In the genomic region with DNA sequence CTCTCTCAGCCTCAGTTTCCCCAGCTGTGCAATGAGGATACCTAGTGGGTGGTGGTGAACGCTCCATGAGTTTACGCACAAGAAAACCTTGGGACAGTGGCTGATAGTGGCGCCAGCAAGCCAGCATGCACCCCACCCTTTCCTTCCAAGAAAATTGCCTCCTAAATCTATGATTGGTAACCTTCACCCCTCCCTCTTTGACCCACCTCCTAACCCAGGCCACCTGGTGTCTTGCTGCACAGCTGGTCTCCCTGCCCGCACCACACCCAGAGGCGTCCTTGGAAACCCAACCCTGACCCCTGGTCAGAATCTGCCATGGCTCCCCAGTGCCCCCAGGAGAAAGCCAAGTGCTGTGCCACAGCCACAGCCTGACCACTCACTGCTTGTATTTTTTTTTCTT, we compare ENCODE assay signal across 18 cellular contexts. TPM values are rescaled to one million over a fixed set of nuclear protein-coding genes. Genes with fewer than 3 reads are reported as not detected.
DNase-seq lines count a peak whose midpoint lies in the region; ATAC-seq and TF ChIP-seq lines count a peak whose summit lies in the region.
"Had no signal": no experiment of that assay in that cellular context is flagged by ENCODE, and none has a peak within 500 bp of the region (broad histone marks: within the 10 kb centered on the region; RNA-seq: fewer than 3 reads in every experiment).

No MANE protein-coding gene starts in this region.

- H3K4me1 ChIP-seq in GM23338 (ENCODE audit: insufficient read depth): 0 out of 2 replicates have a peak, but pooled peaks cover 8% of the 10 kb centered on the region
- peaks cover 26 to 39% of the 10 kb centered on the region in 2 donors for H3K4me1 ChIP-seq in mucosa of rectum (ENCODE audit: control insufficient read depth in 2 of 2, insufficient read depth in 2 of 2, low read length in 2 of 2)
- H3K4me1 ChIP-seq in CD4-positive, alpha-beta memory T cell (ENCODE audit: insufficient read depth, low read length): peaks cover 15% of the 10 kb centered on the region
- H3K4me1 ChIP-seq: HAP-1 had no signal

- no peak overlapping the region for H3K4me3 Mint-ChIP-seq in GM23338
- H3K4me3 Mint-ChIP-seq in central memory CD8-positive, alpha-beta T cell: no peak overlapping the region
- H3K4me3 Mint-ChIP-seq in CD4-positive, alpha-beta memory T cell: no peak overlapping the region

- no peaks in the 10 kb centered on the region for H3K79me2 ChIP-seq in GM23338 (replicated peaks; ENCODE audit: insufficient read depth)

- H2AFZ ChIP-seq in GM23338: peak overlapping the region; percentile 72

- CTCF ChIA-PET in CD4-positive, alpha-beta memory T cell (lab: Charles Lee; ENCODE audit: partially characterized antibody): interaction anchor here (3.6 to 15.5 kb wide), 4 partner anchors 12 to 43 kb away, joined by 35 to 545 read pairs (median 64); no protein-coding TSS in a partner anchor

- H3K27me3 Mint-ChIP-seq in GM23338 (ENCODE audit: insufficient read depth, low read depth, poor library complexity): peaks cover 16% of the 10 kb centered on the region
- peaks cover 15% of the 10 kb centered on the region for H3K27me3 Mint-ChIP-seq in central memory CD8-positive, alpha-beta T cell
- no peaks in the 10 kb centered on the region for H3K27me3 Mint-ChIP-seq in CD4-positive, alpha-beta memory T cell

- no peaks in the 10 kb centered on the region for H3K9me3 ChIP-seq in mucosa of rectum (ENCODE audit: control insufficient read depth in 2 of 2, low read length in 2 of 2)
- no peaks in the 10 kb centered on the region for H3K9me3 ChIP-seq in CD4-positive, alpha-beta memory T cell (ENCODE audit: control insufficient read depth in 1 of 2, low read length in 2 of 2)
- H3K9me3 ChIP-seq: HAP-1, vagina had no signal

- H3K9ac ChIP-seq in mucosa of rectum (ENCODE audit: low read depth in 1 of 2, low read length in 2 of 2): peak overlapping the region; percentile 70 to 71

- H4K20me1 ChIP-seq in GM23338 (replicated peaks; ENCODE audit: insufficient read depth): no peaks in the 10 kb centered on the region

- no peaks in the 10 kb centered on the region for H3K4me1 Mint-ChIP-seq in GM23338
- H3K4me1 Mint-ChIP-seq in central memory CD8-positive, alpha-beta T cell: peaks cover 20% of the 10 kb centered on the region
- H3K4me1 Mint-ChIP-seq in CD4-positive, alpha-beta memory T cell: peaks cover 11 to 24% (median 14%) of the 10 kb centered on the region in 4 donors

- DNase-seq in GM23338 (ENCODE audit: low spot score) (no peak), EL (no peak), foreskin fibroblast (no peak)
- no peak for DNase-seq in central memory CD8-positive, alpha-beta T cell (ENCODE audit: low spot score in 2 of 2)
- DNase-seq in CD4-positive, alpha-beta memory T cell: no peak
- DNase-seq: activated CD4-positive, alpha-beta T cell treated with anti-CD3 and anti-CD28 coated beads for 48 hours; activated naive CD4-positive, alpha-beta T cell; kidney glomerular epithelial cell; midbrain; NCI-H1105; nucleus accumbens; stimulated activated CD4-positive, alpha-beta T cell treated with anti-CD3 and anti-CD28 coated beads, Interleukin-1b, Interleukin-23, amount 100 ng/mL, for 48 hours had no signal

- peak overlapping the region; percentile 68 for H3K27ac ChIP-seq in 22Rv1
- H3K27ac ChIP-seq in GM23338 (ENCODE audit: low read depth): no peak overlapping the region
- H3K27ac ChIP-seq in mucosa of rectum (ENCODE audit: low read depth in 2 of 2, low read length in 2 of 2): peak overlapping the region; percentile 93 to 94
- no peak overlapping the region for H3K27ac ChIP-seq in CD4-positive, alpha-beta memory T cell (ENCODE audit: low read depth, low read length)
- H3K27ac ChIP-seq: vagina had no signal

- intact Hi-C loops in CD4-positive, alpha-beta memory T cell (cut with micrococcal nuclease): no loop called here

- H3K9me2 ChIP-seq in GM23338 (ENCODE audit: insufficient read depth): no peaks in the 10 kb centered on the region

- no peaks in the 10 kb centered on the region for H3K36me3 Mint-ChIP-seq in GM23338 (ENCODE audit: low read depth)
- peaks cover 7% of the 10 kb centered on the region for H3K36me3 Mint-ChIP-seq in central memory CD8-positive, alpha-beta T cell (ENCODE audit: insufficient read depth)
- H3K36me3 Mint-ChIP-seq in CD4-positive, alpha-beta memory T cell: no peaks in the 10 kb centered on the region

- TF ChIP-seq CTCF in 22Rv1 (IDR thresholded peaks at IDR 0.05) (no peak), GM23338 (conservative IDR thresholded peaks at IDR 0.05; ENCODE audit: low read depth in 2 of 2) (no peak), foreskin fibroblast (IDR thresholded peaks at IDR 0.05; ENCODE audit: low read depth, low read length) (no peak)

- POLR2A ChIA-PET in CD4-positive, alpha-beta memory T cell (lab: Charles Lee; ENCODE audit: partially characterized antibody): interaction anchor here (1.0 kb wide), 1 partner anchor 45 kb away, joined by 6 read pairs; no protein-coding TSS in a partner anchor

- H3K36me3 ChIP-seq in GM23338 (ENCODE audit: insufficient read depth) (no peaks in the 10 kb centered on the region), mucosa of rectum (ENCODE audit: control insufficient read depth in 2 of 2, insufficient read depth in 2 of 2, low read length in 2 of 2) (no peaks in the 10 kb centered on the region)
- H3K36me3 ChIP-seq in CD4-positive, alpha-beta memory T cell (ENCODE audit: insufficient read depth, low read length): no peaks in the 10 kb centered on the region
- H3K36me3 ChIP-seq: HAP-1, vagina had no signal

- H3K4me2 ChIP-seq in GM23338: no peak overlapping the region

- ATAC-seq in GM23338 (no peak), HG03457 (IDR thresholded peaks at IDR 0.05; ENCODE audit: unreplicated experiment) (no peak)
- ATAC-seq in central memory CD8-positive, alpha-beta T cell (replicated peaks; ENCODE audit: extremely low read depth, poor library complexity, severe bottlenecking): no peak

- H3F3A ChIP-seq in GM23338 (replicated peaks; ENCODE audit: low read depth): no peaks in the 10 kb centered on the region

- H3K4me3 ChIP-seq in GM23338 (no peak overlapping the region), mucosa of rectum (ENCODE audit: low read length in 2 of 2) (peak overlapping the region; percentile 28 to 67), foreskin fibroblast (ENCODE audit: low read depth in 1 of 2, low read length in 2 of 2) (no peak overlapping the region)
- H3K4me3 ChIP-seq in CD4-positive, alpha-beta memory T cell (ENCODE audit: low read length in 2 of 2): no peak overlapping the region
- H3K4me3 ChIP-seq: HAP-1, vagina had no signal

- H3K27ac Mint-ChIP-seq in GM23338: no peak overlapping the region
- peak overlapping the region; percentile 74 for H3K27ac Mint-ChIP-seq in central memory CD8-positive, alpha-beta T cell (ENCODE audit: low read depth)
- H3K27ac Mint-ChIP-seq in CD4-positive, alpha-beta memory T cell: peak overlapping the region in 1 of 7 donors; percentile 22

- no peaks in the 10 kb centered on the region for H3K9me3 Mint-ChIP-seq in GM23338
- H3K9me3 Mint-ChIP-seq in central memory CD8-positive, alpha-beta T cell: no peaks in the 10 kb centered on the region
- peaks cover 0 to 2% (median 0%) of the 10 kb centered on the region in 8 donors for H3K9me3 Mint-ChIP-seq in CD4-positive, alpha-beta memory T cell

- 0 out of 2 replicates have a peak, but pooled peaks cover 6% of the 10 kb centered on the region for H3K27me3 ChIP-seq in GM23338 (ENCODE audit: insufficient read depth)
- no peaks in the 10 kb centered on the region for H3K27me3 ChIP-seq in mucosa of rectum (ENCODE audit: control insufficient read depth in 2 of 2, insufficient read depth in 2 of 2, low read length in 2 of 2)
- H3K27me3 ChIP-seq in CD4-positive, alpha-beta memory T cell (ENCODE audit: insufficient read depth, low read length): no peaks in the 10 kb centered on the region
- H3K27me3 ChIP-seq: vagina had no signal

TF ChIP-seq in GM23338, 12 proteins besides CTCF, POLR2A, EP300 and RAD21 (continues in another document):
- no peak for TF ChIP-seq EZH2phosphoT487 (IDR thresholded peaks at IDR 0.05; ENCODE audit: unreplicated experiment)
- TF ChIP-seq ZNF331 (CRISPR knock-in tag; IDR thresholded peaks at IDR 0.05; ENCODE audit: low read depth): no peak
- TF ChIP-seq, protein P1, sequence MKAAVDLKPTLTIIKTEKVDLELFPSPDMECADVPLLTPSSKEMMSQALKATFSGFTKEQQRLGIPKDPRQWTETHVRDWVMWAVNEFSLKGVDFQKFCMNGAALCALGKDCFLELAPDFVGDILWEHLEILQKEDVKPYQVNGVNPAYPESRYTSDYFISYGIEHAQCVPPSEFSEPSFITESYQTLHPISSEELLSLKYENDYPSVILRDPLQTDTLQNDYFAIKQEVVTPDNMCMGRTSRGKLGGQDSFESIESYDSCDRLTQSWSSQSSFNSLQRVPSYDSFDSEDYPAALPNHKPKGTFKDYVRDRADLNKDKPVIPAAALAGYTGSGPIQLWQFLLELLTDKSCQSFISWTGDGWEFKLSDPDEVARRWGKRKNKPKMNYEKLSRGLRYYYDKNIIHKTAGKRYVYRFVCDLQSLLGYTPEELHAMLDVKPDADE (IDR thresholded peaks at IDR 0.05): no peak

RNA-seq across cellular contexts. Expression of a gene that starts 22.8 kb away (rescaled TPM):
- 0.62 and 1.4 TPM in 2 replicates for total RNA-seq in GM23338 (2014; rRNA removed; shearing (Covaris generic))
- 3.3 and 4.1 TPM in 2 replicates for polyA plus RNA-seq in GM23338 (2016; fragmentation: Nextera tagmentation; extraction: Ambion mirVana)
- 10 to 100 TPM; 10.9 to 11.8 TPM for total RNA-seq in CD4-positive, alpha-beta memory T cell
- polyA plus RNA-seq in CD4-positive, alpha-beta memory T cell: 10 to 100 TPM in 1 of 2 donors, 1 to 10 TPM in 1; 3.9 to 15.0 TPM

RNA-seq across cellular contexts. Expression of a gene that starts 26.7 kb away (rescaled TPM):
- not detected in 2 replicates for total RNA-seq in GM23338 (2014; rRNA removed; shearing (Covaris generic))
- not detected in 2 replicates for polyA plus RNA-seq in GM23338 (2016; fragmentation: Nextera tagmentation; extraction: Ambion mirVana)
- not detected for total RNA-seq in CD4-positive, alpha-beta memory T cell
- not detected for polyA plus RNA-seq in CD4-positive, alpha-beta memory T cell
- total RNA-seq: vagina had no signal

RNA-seq across cellular contexts. Expression of a gene that starts 52.0 kb away (rescaled TPM):
- 27.1 and 29.3 TPM in 2 replicates for total RNA-seq in GM23338 (2014; rRNA removed; shearing (Covaris generic))
- 13.8 and 14.5 TPM in 2 replicates for polyA plus RNA-seq in GM23338 (2016; fragmentation: Nextera tagmentation; extraction: Ambion mirVana)
- not detected for total RNA-seq in CD4-positive, alpha-beta memory T cell
- polyA plus RNA-seq in CD4-positive, alpha-beta memory T cell: not detected
- total RNA-seq: astrocyte had no signal

RNA-seq across cellular contexts. Expression of a gene that starts 54.4 kb away (rescaled TPM):
- 0.16 and 0.38 TPM in 2 replicates for total RNA-seq in GM23338 (2014; rRNA removed; shearing (Covaris generic))
- 0.56 and 0.76 TPM in 2 replicates for polyA plus RNA-seq in GM23338 (2016; fragmentation: Nextera tagmentation; extraction: Ambion mirVana)
- total RNA-seq in CD4-positive, alpha-beta memory T cell: 1 to 10 TPM; 1.3 to 1.4 TPM
- polyA plus RNA-seq in CD4-positive, alpha-beta memory T cell: not detected

Comparison
In these comparisons a context has a peak if more than half of its experiments do, and no peak if none do; other contexts are left out.
1. H3K27ac ChIP-seq: peak in 22Rv1 (single experiment) and mucosa of rectum (2 of 2); none in GM23338 (single experiment) and CD4-positive, alpha-beta memory T cell (single experiment).
2. H3K4me3 ChIP-seq: peak in mucosa of rectum (2 of 2); none in GM23338 (single experiment), CD4-positive, alpha-beta memory T cell (0 of 2) and foreskin fibroblast (0 of 2).
3. RNA of a gene that starts 52.0 kb away (total RNA-seq): 27.1 to 29.3 TPM in GM23338; not detected in CD4-positive, alpha-beta memory T cell; every median in the first group is over 10 times any median in the second.